Comparison of ENCODE assay signal across 1 cellular context in genomic region chr4:76233088-76233487, GRCh38.
TF ChIP-seq lines count a peak whose summit lies in the region.

No MANE protein-coding gene starts in this region.

TF ChIP-seq in SK-N-SH, 30 proteins besides CTCF, POLR2A, EP300 and RAD21 (continued from another document):
- TF ChIP-seq MAX (IDR thresholded peaks at IDR 0.05; ENCODE audit: low read depth) (no peak), SIN3A (IDR thresholded peaks at IDR 0.05; ENCODE audit: borderline replicate concordance, low read depth, low read length) (no peak)
